ENCODE assay signal across 8 cellular contexts in genomic region chr17:29179232-29180036, GRCh38. TPM values are rescaled to one million over a fixed set of nuclear protein-coding genes. Genes with fewer than 3 reads are reported as not detected.
A peak's percentile ranks its signal among the peaks of the same experiment; 100 is the strongest.
DNase-seq lines count a peak whose midpoint lies in the region; ATAC-seq lines count a peak whose summit lies in the region.

No MANE protein-coding gene starts in this region.

- H3K27ac Mint-ChIP-seq in activated CD4-positive, alpha-beta T cell treated with anti-CD3 and anti-CD28 coated beads, Interleukin-2, amount 10 ng/mL, durations not matched to agents 7 days and 5 days: no peak overlapping the region

- H3K9me3 ChIP-seq in iPS-20b (ENCODE audit: insufficient read depth, low read depth, low read length): no peaks in the 10 kb centered on the region; the same call in 1 of the 2 replicates

- H3K4me3 ChIP-seq in iPS-20b (ENCODE audit: low read length) (peak overlapping the region; percentile 88), skin epidermis (peak overlapping the region; percentile 52 to 67 (median 64))

- H3K4me1 ChIP-seq in iPS-20b (ENCODE audit: insufficient read depth, low read length): peaks cover 24% of the 10 kb centered on the region

- H3K27me3 ChIP-seq in iPS-20b (ENCODE audit: insufficient read depth, low read length): peaks cover 18% of the 10 kb centered on the region

- no peak for ATAC-seq in HG02678 (IDR thresholded peaks at IDR 0.05; ENCODE audit: unreplicated experiment)
- no peak for ATAC-seq in HG02852 (IDR thresholded peaks at IDR 0.05; ENCODE audit: unreplicated experiment)

- peak overlapping the region; percentile 53 for H3K4me3 Mint-ChIP-seq in activated CD4-positive, alpha-beta T cell treated with anti-CD3 and anti-CD28 coated beads, Interleukin-2, amount 10 ng/mL, durations not matched to agents 7 days and 5 days

- no peak for DNase-seq in activated CD4-positive, alpha-beta T cell treated with anti-CD3 and anti-CD28 coated beads, Interleukin-2, amount 10 ng/mL, durations not matched to agents 7 days and 5 days
- DNase-seq in activated CD4-positive, alpha-beta T cell treated with anti-CD3 and anti-CD28 coated beads, Interleukin-2, amount 50 U/mL, for 4 hours: no peak
- DNase-seq in NCI-H345 (lab: John Stamatoyannopoulos, UW) (peak; percentile 67), astrocyte of the hippocampus (ENCODE audit: low read depth, low spot score) (peak; percentile 51)

- no peaks in the 10 kb centered on the region for H3K36me3 Mint-ChIP-seq in activated CD4-positive, alpha-beta T cell treated with anti-CD3 and anti-CD28 coated beads, Interleukin-2, amount 10 ng/mL, durations not matched to agents 7 days and 5 days (ENCODE audit: low read depth)

- CTCF ChIA-PET in activated CD4-positive, alpha-beta T cell treated with anti-CD3 and anti-CD28 coated beads, Interleukin-2, amount 10 ng/mL, durations not matched to agents 7 days and 5 days (lab: Charles Lee): interaction anchor here (0.7 to 5.7 kb wide), 30 partner anchors 8 to 550 kb away, joined by 3 to 99 read pairs (median 5); partner anchors contain the start of gene NUFIP2

- no peaks in the 10 kb centered on the region for H3K36me3 ChIP-seq in iPS-20b (ENCODE audit: insufficient read depth, low read depth, low read length)

- H3K9me3 Mint-ChIP-seq in activated CD4-positive, alpha-beta T cell treated with anti-CD3 and anti-CD28 coated beads, Interleukin-2, amount 10 ng/mL, durations not matched to agents 7 days and 5 days: no peaks in the 10 kb centered on the region

- POLR2A ChIA-PET in activated CD4-positive, alpha-beta T cell treated with anti-CD3 and anti-CD28 coated beads, Interleukin-2, amount 10 ng/mL, durations not matched to agents 7 days and 5 days (lab: Charles Lee): interaction anchor here (0.6 to 1.1 kb wide), 2 partner anchors 30 to 67 kb away, joined by 3 to 4 read pairs; partner anchors contain the start of gene CRYBA1

- H3K9ac ChIP-seq in iPS-20b (ENCODE audit: low read depth, low read length): peak overlapping the region; percentile 75; the same call in 1 of the 2 replicates

- H3K4me1 Mint-ChIP-seq in activated CD4-positive, alpha-beta T cell treated with anti-CD3 and anti-CD28 coated beads, Interleukin-2, amount 10 ng/mL, durations not matched to agents 7 days and 5 days: peaks cover 36% of the 10 kb centered on the region

- H3K27ac ChIP-seq in iPS-20b (ENCODE audit: low read length) (no peak overlapping the region), skin epidermis (peak overlapping the region; percentile 79 to 97 (median 92))

- peaks cover 15% of the 10 kb centered on the region for H3K27me3 Mint-ChIP-seq in activated CD4-positive, alpha-beta T cell treated with anti-CD3 and anti-CD28 coated beads, Interleukin-2, amount 10 ng/mL, durations not matched to agents 7 days and 5 days

RNA-seq across cellular contexts. Expression of gene MYO18A, which starts 0.8 kb away (rescaled TPM):
- total RNA-seq in activated CD4-positive, alpha-beta T cell treated with anti-CD3 and anti-CD28 coated beads, Interleukin-2, amount 10 ng/mL, durations not matched to agents 7 days and 5 days: 100 to 1,000 TPM in 1 of 2 experiments, 10 to 100 TPM in 1; 82.2 to 101 TPM

Comparison
In these comparisons a context has a peak if more than half of its experiments do, and no peak if none do; other contexts are left out.
1. DNase-seq: peak in NCI-H345 (single experiment) and astrocyte of the hippocampus (single experiment); none in activated CD4-positive, alpha-beta T cell treated with anti-CD3 and anti-CD28 coated beads, Interleukin-2, amount 10 ng/mL, durations not matched to agents 7 days and 5 days (single experiment) and activated CD4-positive, alpha-beta T cell treated with anti-CD3 and anti-CD28 coated beads, Interleukin-2, amount 50 U/mL, for 4 hours (0 of 2).